1 cellular context compared by ENCODE assay signal in the genomic region with DNA sequence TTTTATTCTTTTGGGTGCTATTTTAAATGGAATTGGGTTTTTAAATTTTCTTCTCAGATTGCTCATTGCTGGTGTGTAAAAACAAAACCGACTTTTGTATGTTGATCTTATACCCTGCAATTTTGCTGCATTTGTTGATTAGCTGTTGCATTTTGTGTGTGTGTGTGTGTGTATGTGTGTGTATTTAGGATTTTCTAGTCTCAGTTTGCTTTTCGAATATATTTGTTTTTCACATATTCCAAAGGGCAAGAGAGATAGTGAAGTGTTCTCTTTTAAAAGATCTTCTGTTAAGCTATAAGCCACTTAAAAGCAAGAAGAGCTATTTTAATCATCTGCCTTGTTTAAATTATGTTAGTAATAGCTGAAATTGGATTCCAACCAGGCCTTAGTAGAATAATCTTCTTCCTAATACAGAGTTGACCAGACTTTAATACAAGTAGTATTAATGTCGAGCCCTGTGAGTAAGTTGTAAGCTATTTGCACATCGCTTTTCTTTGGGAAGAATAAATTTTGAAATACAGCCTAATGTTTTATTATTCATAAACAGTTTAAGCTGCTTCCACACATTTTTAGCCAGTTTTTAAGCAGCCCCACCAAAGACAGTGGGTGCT.
TF ChIP-seq lines count a peak whose summit lies in the region.

No MANE protein-coding gene starts in this region.

TF ChIP-seq in WTC11, 78 proteins besides CTCF, POLR2A, EP300 and RAD21:
- TF ChIP-seq, protein P1, sequence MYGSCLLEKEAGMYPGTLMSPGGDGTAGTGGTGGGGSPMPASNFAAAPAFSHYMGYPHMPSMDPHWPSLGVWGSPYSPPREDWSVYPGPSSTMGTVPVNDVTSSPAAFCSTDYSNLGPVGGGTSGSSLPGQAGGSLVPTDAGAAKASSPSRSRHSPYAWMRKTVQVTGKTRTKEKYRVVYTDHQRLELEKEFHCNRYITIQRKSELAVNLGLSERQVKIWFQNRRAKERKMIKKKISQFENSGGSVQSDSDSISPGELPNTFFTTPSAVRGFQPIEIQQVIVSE (CRISPR knock-in tag; IDR thresholded peaks at IDR 0.05; ENCODE audit: borderline replicate concordance), result no peak
- TF ChIP-seq, protein P2, sequence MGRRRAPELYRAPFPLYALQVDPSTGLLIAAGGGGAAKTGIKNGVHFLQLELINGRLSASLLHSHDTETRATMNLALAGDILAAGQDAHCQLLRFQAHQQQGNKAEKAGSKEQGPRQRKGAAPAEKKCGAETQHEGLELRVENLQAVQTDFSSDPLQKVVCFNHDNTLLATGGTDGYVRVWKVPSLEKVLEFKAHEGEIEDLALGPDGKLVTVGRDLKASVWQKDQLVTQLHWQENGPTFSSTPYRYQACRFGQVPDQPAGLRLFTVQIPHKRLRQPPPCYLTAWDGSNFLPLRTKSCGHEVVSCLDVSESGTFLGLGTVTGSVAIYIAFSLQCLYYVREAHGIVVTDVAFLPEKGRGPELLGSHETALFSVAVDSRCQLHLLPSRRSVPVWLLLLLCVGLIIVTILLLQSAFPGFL (CRISPR knock-in tag; IDR thresholded peaks at IDR 0.05; ENCODE audit: borderline replicate concordance), result no peak
- TF ChIP-seq ELF4 (CRISPR knock-in tag; IDR thresholded peaks at IDR 0.05; ENCODE audit: low read depth) (no peak), ZNF263 (CRISPR knock-in tag; IDR thresholded peaks at IDR 0.05; ENCODE audit: low read depth) (no peak), ZNF671 (CRISPR knock-in tag; IDR thresholded peaks at IDR 0.05) (no peak), STAT6 (CRISPR knock-in tag; conservative IDR thresholded peaks at IDR 0.05; ENCODE audit: low read depth) (no peak), MXD4 (CRISPR knock-in tag; IDR thresholded peaks at IDR 0.05; ENCODE audit: borderline replicate concordance) (no peak), HMGA2 (CRISPR knock-in tag; IDR thresholded peaks at IDR 0.05) (no peak), SP1 (CRISPR knock-in tag; conservative IDR thresholded peaks at IDR 0.05) (no peak), ZNF423 (CRISPR knock-in tag; IDR thresholded peaks at IDR 0.05) (no peak)
TF ChIP-seq in WTC11: peak in this region for 0.
